In genomic region chr7:139523199-139523941, GRCh38 we compare ENCODE assay signal across 1 cellular context.
TF ChIP-seq lines count a peak whose summit lies in the region.

Gene CLEC2L (plus strand): TSS chr7:139523685. CDS start chr7:139523928, 243 bp downstream.

TF ChIP-seq in HepG2, 621 proteins besides CTCF, POLR2A, EP300 and RAD21:
- TF ChIP-seq ZNF263 (CRISPR knock-in tag; IDR thresholded peaks at IDR 0.05) (peak; percentile 53; the same call in 1 of the 2 replicates), TIGD3 (CRISPR knock-in tag; IDR thresholded peaks at IDR 0.05; ENCODE audit: borderline replicate concordance) (no peak), EZH2 (conservative IDR thresholded peaks at IDR 0.05; ENCODE audit: low read depth, low read length) (peak; percentile 98; the same call in 1 of the 2 replicates)
